In the genomic region with DNA sequence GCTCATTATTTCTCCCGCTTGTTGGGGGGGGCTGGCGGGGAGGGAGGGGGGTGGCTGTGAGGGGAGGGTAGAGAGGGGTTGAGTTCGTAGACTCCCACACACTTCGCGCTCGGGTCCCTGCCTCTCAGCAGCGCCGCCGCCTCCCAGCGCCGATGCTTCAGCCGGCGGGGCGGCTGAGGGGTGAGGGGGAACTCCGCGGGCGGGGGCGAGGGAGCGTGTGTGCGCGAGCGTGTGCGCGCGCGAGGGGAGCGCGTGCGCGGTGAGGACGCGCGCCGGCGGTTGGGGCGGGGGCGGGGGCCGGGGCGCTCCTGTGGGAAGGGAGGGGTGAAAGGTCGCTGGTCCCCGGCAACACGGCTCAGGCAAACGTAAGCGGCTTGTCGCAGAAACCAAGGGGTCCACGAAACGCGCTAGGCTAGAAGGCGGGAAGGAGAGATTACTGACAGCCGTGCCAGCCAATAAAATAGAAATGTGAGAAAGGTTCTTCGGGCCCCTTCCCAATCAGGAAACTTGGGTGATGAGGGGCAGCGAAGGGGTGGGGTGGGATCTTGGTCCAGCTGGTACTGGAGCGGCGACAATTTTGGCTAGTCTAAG, we compare ENCODE assay signal across 1 cellular context.
TF ChIP-seq lines count a peak whose summit lies in the region.

No MANE protein-coding gene starts in this region.

TF ChIP-seq in HepG2, 621 proteins besides CTCF, POLR2A, EP300 and RAD21 (continued from another document):
- TF ChIP-seq NFYB (CRISPR knock-in tag; IDR thresholded peaks at IDR 0.05) (peak; percentile 98), NFYC (CRISPR knock-in tag; IDR thresholded peaks at IDR 0.05) (peak; percentile 91), ZFP82 (CRISPR knock-in tag; IDR thresholded peaks at IDR 0.05; ENCODE audit: borderline replicate concordance) (0 out of 2 replicates have a peak, but pooled peaks have one; percentile 54), SPEN (CRISPR knock-in tag; IDR thresholded peaks at IDR 0.05; ENCODE audit: low read depth) (peak; percentile 9; the same call in 1 of the 2 replicates), PCBP1 (IDR thresholded peaks at IDR 0.05; ENCODE audit: borderline replicate concordance, low read depth, low read length) (peak; percentile 62; the same call in 1 of the 2 replicates), ZNF552 (CRISPR knock-in tag; IDR thresholded peaks at IDR 0.05; ENCODE audit: borderline replicate concordance) (no peak), MAZ (IDR thresholded peaks at IDR 0.05; ENCODE audit: borderline replicate concordance, low read depth, low read length) (peak; percentile 77), MAZ (CRISPR knock-in tag; IDR thresholded peaks at IDR 0.05; ENCODE audit: low read depth) (peak; percentile 48; the same call in 1 of the 2 replicates), NR2F1 (CRISPR knock-in tag; IDR thresholded peaks at IDR 0.05) (0 out of 4 replicates have a peak, but pooled peaks of 1 of the 2 experiments have one; percentile 59), RFX5 (IDR thresholded peaks at IDR 0.05; ENCODE audit: low read depth, low read length) (no peak), ZNF274 (CRISPR knock-in tag; IDR thresholded peaks at IDR 0.05) (no peak), NR2F6 (IDR thresholded peaks at IDR 0.05) (0 out of 2 replicates have a peak, but pooled peaks have one; percentile 38), NR2F6 (CRISPR knock-in tag; IDR thresholded peaks at IDR 0.05) (peak; percentile 28; the same call in 1 of the 2 replicates), PBX2 (CRISPR knock-in tag; IDR thresholded peaks at IDR 0.05) (peak; percentile 94), NCOR1 (IDR thresholded peaks at IDR 0.05; ENCODE audit: borderline replicate concordance, low read length) (no peak), HDAC2 (CRISPR knock-in tag; IDR thresholded peaks at IDR 0.05) (no peak), MEIS1 (CRISPR knock-in tag; IDR thresholded peaks at IDR 0.05; ENCODE audit: borderline replicate concordance) (0 out of 2 replicates have a peak, but pooled peaks have one; percentile 57), ZBTB7A (CRISPR knock-in tag; IDR thresholded peaks at IDR 0.05) (0 out of 2 replicates have a peak, but pooled peaks have one; percentile 39), MIXL1 (CRISPR knock-in tag; IDR thresholded peaks at IDR 0.05) (no peak), HOXA7 (CRISPR knock-in tag; IDR thresholded peaks at IDR 0.05) (0 out of 2 replicates have a peak, but pooled peaks have one; percentile 62), HNF4A (CRISPR knock-in tag; IDR thresholded peaks at IDR 0.05) (0 out of 2 replicates have a peak, but pooled peaks have one; percentile 23), ARNT2 (CRISPR knock-in tag; IDR thresholded peaks at IDR 0.05; ENCODE audit: low read depth) (peak; percentile 35; the same call in 1 of the 2 replicates), PHF21A (CRISPR knock-in tag; IDR thresholded peaks at IDR 0.05) (peak; percentile 40; the same call in 1 of the 2 replicates), HNF4G (IDR thresholded peaks at IDR 0.05; ENCODE audit: borderline replicate concordance, low read depth, low read length) (no peak), HNF4G (CRISPR knock-in tag; IDR thresholded peaks at IDR 0.05; ENCODE audit: borderline replicate concordance, low read depth) (peak; percentile 44; the same call in 1 of the 2 replicates), IRF2 (CRISPR knock-in tag; IDR thresholded peaks at IDR 0.05) (0 out of 2 replicates have a peak, but pooled peaks have one; percentile 11), HOXA3 (CRISPR knock-in tag; IDR thresholded peaks at IDR 0.05) (peak; percentile 70; the same call in 1 of the 2 replicates), MYPOP (CRISPR knock-in tag; IDR thresholded peaks at IDR 0.05) (peak; percentile 86), ZNF782 (CRISPR knock-in tag; IDR thresholded peaks at IDR 0.05; ENCODE audit: borderline replicate concordance) (0 out of 2 replicates have a peak, but pooled peaks have one; percentile 5), RORA (CRISPR knock-in tag; IDR thresholded peaks at IDR 0.05) (0 out of 2 replicates have a peak, but pooled peaks have one; percentile 39), ZBTB7B (CRISPR knock-in tag; IDR thresholded peaks at IDR 0.05) (peak; percentile 48; the same call in 1 of the 2 replicates), ZNF556 (CRISPR knock-in tag; IDR thresholded peaks at IDR 0.05; ENCODE audit: borderline replicate concordance) (peak; percentile 32; the same call in 1 of the 2 replicates), ZNF142 (CRISPR knock-in tag; IDR thresholded peaks at IDR 0.05) (0 out of 2 replicates have a peak, but pooled peaks have one; percentile 21), MAX (IDR thresholded peaks at IDR 0.05) (peak; percentile 10; the same call in 1 of the 2 replicates)
- TF ChIP-seq, protein P1, sequence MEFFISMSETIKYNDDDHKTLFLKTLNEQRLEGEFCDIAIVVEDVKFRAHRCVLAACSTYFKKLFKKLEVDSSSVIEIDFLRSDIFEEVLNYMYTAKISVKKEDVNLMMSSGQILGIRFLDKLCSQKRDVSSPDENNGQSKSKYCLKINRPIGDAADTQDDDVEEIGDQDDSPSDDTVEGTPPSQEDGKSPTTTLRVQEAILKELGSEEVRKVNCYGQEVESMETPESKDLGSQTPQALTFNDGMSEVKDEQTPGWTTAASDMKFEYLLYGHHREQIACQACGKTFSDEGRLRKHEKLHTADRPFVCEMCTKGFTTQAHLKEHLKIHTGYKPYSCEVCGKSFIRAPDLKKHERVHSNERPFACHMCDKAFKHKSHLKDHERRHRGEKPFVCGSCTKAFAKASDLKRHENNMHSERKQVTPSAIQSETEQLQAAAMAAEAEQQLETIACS (CRISPR knock-in tag; IDR thresholded peaks at IDR 0.05), result peak; percentile 91
- TF ChIP-seq, protein P2, sequence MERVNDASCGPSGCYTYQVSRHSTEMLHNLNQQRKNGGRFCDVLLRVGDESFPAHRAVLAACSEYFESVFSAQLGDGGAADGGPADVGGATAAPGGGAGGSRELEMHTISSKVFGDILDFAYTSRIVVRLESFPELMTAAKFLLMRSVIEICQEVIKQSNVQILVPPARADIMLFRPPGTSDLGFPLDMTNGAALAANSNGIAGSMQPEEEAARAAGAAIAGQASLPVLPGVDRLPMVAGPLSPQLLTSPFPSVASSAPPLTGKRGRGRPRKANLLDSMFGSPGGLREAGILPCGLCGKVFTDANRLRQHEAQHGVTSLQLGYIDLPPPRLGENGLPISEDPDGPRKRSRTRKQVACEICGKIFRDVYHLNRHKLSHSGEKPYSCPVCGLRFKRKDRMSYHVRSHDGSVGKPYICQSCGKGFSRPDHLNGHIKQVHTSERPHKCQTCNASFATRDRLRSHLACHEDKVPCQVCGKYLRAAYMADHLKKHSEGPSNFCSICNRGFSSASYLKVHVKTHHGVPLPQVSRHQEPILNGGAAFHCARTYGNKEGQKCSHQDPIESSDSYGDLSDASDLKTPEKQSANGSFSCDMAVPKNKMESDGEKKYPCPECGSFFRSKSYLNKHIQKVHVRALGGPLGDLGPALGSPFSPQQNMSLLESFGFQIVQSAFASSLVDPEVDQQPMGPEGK (CRISPR knock-in tag; IDR thresholded peaks at IDR 0.05), result peak; percentile 73
- TF ChIP-seq, protein P3, sequence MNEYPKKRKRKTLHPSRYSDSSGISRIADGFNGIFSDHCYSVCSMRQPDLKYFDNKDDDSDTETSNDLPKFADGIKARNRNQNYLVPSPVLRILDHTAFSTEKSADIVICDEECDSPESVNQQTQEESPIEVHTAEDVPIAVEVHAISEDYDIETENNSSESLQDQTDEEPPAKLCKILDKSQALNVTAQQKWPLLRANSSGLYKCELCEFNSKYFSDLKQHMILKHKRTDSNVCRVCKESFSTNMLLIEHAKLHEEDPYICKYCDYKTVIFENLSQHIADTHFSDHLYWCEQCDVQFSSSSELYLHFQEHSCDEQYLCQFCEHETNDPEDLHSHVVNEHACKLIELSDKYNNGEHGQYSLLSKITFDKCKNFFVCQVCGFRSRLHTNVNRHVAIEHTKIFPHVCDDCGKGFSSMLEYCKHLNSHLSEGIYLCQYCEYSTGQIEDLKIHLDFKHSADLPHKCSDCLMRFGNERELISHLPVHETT (CRISPR knock-in tag; conservative IDR thresholded peaks at IDR 0.05), result no peak
